In genomic region chr18:31478688-31479087, GRCh38 we compare ENCODE assay signal across 29 cellular contexts. TPM values are rescaled to one million over a fixed set of nuclear protein-coding genes. Genes with fewer than 3 reads are reported as not detected.
"Had no signal": no experiment of that assay in that cellular context is flagged by ENCODE, and none has a peak within 500 bp of the region (broad histone marks: within the 10 kb centered on the region; RNA-seq: fewer than 3 reads in every experiment).

No MANE protein-coding gene starts in this region.

- FAIRE-seq: urothelium cell line had no signal

- DNase-seq: stimulated activated CD4-positive, alpha-beta T cell treated with anti-CD3 and anti-CD28 coated beads, Interleukin-2, amount 100 ng/mL, for 48 hours; stimulated activated CD4-positive, alpha-beta T cell treated with anti-CD3 and anti-CD28 coated beads, Interleukin-4, amount 100 ng/mL, for 1 hour; stimulated activated CD4-positive, alpha-beta T cell treated with anti-CD3 and anti-CD28 coated beads, Interleukin-4, amount 100 ng/mL, for 24 hours; stimulated activated CD4-positive, alpha-beta T cell treated with anti-CD3 and anti-CD28 coated beads, Interleukin-4, amount 100 ng/mL, for 4 hours; stimulated activated CD8-positive, alpha-beta memory T cell treated with anti-CD3 and anti-CD28 coated beads, Interleukin-4, amount 100 ng/mL, for 48 hours; stimulated activated naive B cell treated with anti-CD40 and anti-IgM and Interleukin-4, amounts not matched to agents 10 μg/mL and 1 μg/mL and 100 μg/mL, for 72 hours; stimulated activated naive CD4-positive, alpha-beta T cell; stimulated activated naive CD4-positive, alpha-beta T cell treated with Interleukin-2 at 50 U/mL for 16 hours; stimulated activated naive CD8-positive, alpha-beta T cell treated with anti-CD3 and anti-CD28 coated beads, Interleukin-15, amount 100 ng/mL, for 72 hours; stimulated activated naive CD8-positive, alpha-beta T cell treated with anti-CD3 and anti-CD28 coated beads, Interleukin-15, Interleukin-2, amounts not matched to agents 100 U/mL and 50 U/mL, for 24 hours; stomach; substantia nigra; testis; thyroid gland; tibial artery; transverse colon; upper lobe of left lung; upper lobe of right lung; uterus had no signal

- H3K4me1 ChIP-seq: stomach, testis, thyroid gland, tibial artery, tibial nerve, transverse colon, upper lobe of left lung, upper lobe of right lung, uterus, vagina had no signal

- H3K4me1 Mint-ChIP-seq: stimulated activated effector memory CD8-positive, alpha-beta T cell treated with anti-CD3 and anti-CD28 coated beads, Interleukin-12 subunit alpha, Interleukin-12 subunit beta, amount 100 ng/mL, for 72 hours; stimulated activated memory B cell treated with anti-CD40 and anti-IgM and Interleukin-4, amounts not matched to agents 10 μg/mL and 1 μg/mL and 100 μg/mL, for 72 hours; stimulated activated naive B cell treated with anti-CD40 and anti-IgM and Interleukin-4, amounts not matched to agents 10 μg/mL and 1 μg/mL and 100 μg/mL, for 72 hours; stimulated activated naive CD8-positive, alpha-beta T cell treated with anti-CD3 and anti-CD28 coated beads, Interleukin-15, amount 100 ng/mL, for 72 hours had no signal

- H3K4me3 ChIP-seq: stomach, suprapubic skin, testis, thoracic aorta, thyroid gland, tibial artery, tibial nerve, transverse colon, upper lobe of left lung, upper lobe of right lung, uterus, vagina had no signal

- ATAC-seq: stimulated activated effector memory CD8-positive, alpha-beta T cell treated with anti-CD3 and anti-CD28 coated beads, Interleukin-12 subunit alpha, Interleukin-12 subunit beta, amount 100 ng/mL, for 72 hours; stimulated activated memory B cell treated with anti-CD40 and anti-IgM and Interleukin-4, amounts not matched to agents 10 μg/mL and 1 μg/mL and 100 μg/mL, for 72 hours; stimulated activated naive B cell treated with anti-CD40 and anti-IgM and Interleukin-4, amounts not matched to agents 10 μg/mL and 1 μg/mL and 100 μg/mL, for 72 hours; stimulated activated naive CD8-positive, alpha-beta T cell treated with anti-CD3 and anti-CD28 coated beads, Interleukin-15, amount 100 ng/mL, for 72 hours; stimulated activated naive CD8-positive, alpha-beta T cell treated with anti-CD3 and anti-CD28 coated beads, Interleukin-15, Interleukin-2, amounts not matched to agents 100 U/mL and 50 U/mL, for 24 hours; upper lobe of right lung had no signal

- H3K9me3 Mint-ChIP-seq: stimulated activated memory B cell treated with anti-CD40 and anti-IgM and Interleukin-4, amounts not matched to agents 10 μg/mL and 1 μg/mL and 100 μg/mL, for 72 hours; stimulated activated naive B cell treated with anti-CD40 and anti-IgM and Interleukin-4, amounts not matched to agents 10 μg/mL and 1 μg/mL and 100 μg/mL, for 72 hours; stimulated activated naive CD8-positive, alpha-beta T cell treated with anti-CD3 and anti-CD28 coated beads, Interleukin-15, amount 100 ng/mL, for 72 hours; stimulated activated naive CD8-positive, alpha-beta T cell treated with anti-CD3 and anti-CD28 coated beads, Interleukin-15, Interleukin-2, amounts not matched to agents 100 ng/mL and 50 ng/mL, for 24 hours; type B pancreatic cell had no signal

- H3K27me3 Mint-ChIP-seq: stimulated activated memory B cell treated with anti-CD40 and anti-IgM and Interleukin-4, amounts not matched to agents 10 μg/mL and 1 μg/mL and 100 μg/mL, for 72 hours; type B pancreatic cell had no signal

- H3K36me3 ChIP-seq: stomach, thoracic aorta, thyroid gland, tibial artery, tibial nerve, transverse colon, upper lobe of left lung, upper lobe of right lung, uterus had no signal

- H3K27me3 ChIP-seq: stomach, suprapubic skin, testis, thyroid gland, tibial artery, tibial nerve, transverse colon, upper lobe of left lung, upper lobe of right lung, uterus, vagina had no signal

- H3K9me3 ChIP-seq: stomach, suprapubic skin, testis, thoracic aorta, thyroid gland, tibial artery, tibial nerve, transverse colon, upper lobe of left lung, upper lobe of right lung, uterus, vagina had no signal

- H3K27ac Mint-ChIP-seq: stimulated activated effector memory CD8-positive, alpha-beta T cell treated with anti-CD3 and anti-CD28 coated beads, Interleukin-12 subunit alpha, Interleukin-12 subunit beta, amount 100 ng/mL, for 72 hours; stimulated activated memory B cell treated with anti-CD40 and anti-IgM and Interleukin-4, amounts not matched to agents 10 μg/mL and 1 μg/mL and 100 μg/mL, for 72 hours; stimulated activated naive B cell treated with anti-CD40 and anti-IgM and Interleukin-4, amounts not matched to agents 10 μg/mL and 1 μg/mL and 100 μg/mL, for 72 hours; stimulated activated naive CD8-positive, alpha-beta T cell treated with anti-CD3 and anti-CD28 coated beads, Interleukin-15, Interleukin-2, amounts not matched to agents 100 ng/mL and 50 ng/mL, for 24 hours; type B pancreatic cell had no signal

- H3K36me3 Mint-ChIP-seq: stimulated activated effector memory CD8-positive, alpha-beta T cell treated with anti-CD3 and anti-CD28 coated beads, Interleukin-12 subunit alpha, Interleukin-12 subunit beta, amount 100 ng/mL, for 72 hours; stimulated activated memory B cell treated with anti-CD40 and anti-IgM and Interleukin-4, amounts not matched to agents 10 μg/mL and 1 μg/mL and 100 μg/mL, for 72 hours; stimulated activated naive B cell treated with anti-CD40 and anti-IgM and Interleukin-4, amounts not matched to agents 10 μg/mL and 1 μg/mL and 100 μg/mL, for 72 hours; type B pancreatic cell had no signal

- H3K27ac ChIP-seq: stomach, suprapubic skin, testis, thoracic aorta, thyroid gland, tibial artery, tibial nerve, transverse colon, upper lobe of left lung, upper lobe of right lung, uterus, vagina had no signal

- H3K4me3 Mint-ChIP-seq: stimulated activated effector memory CD8-positive, alpha-beta T cell treated with anti-CD3 and anti-CD28 coated beads, Interleukin-12 subunit alpha, Interleukin-12 subunit beta, amount 100 ng/mL, for 72 hours; stimulated activated memory B cell treated with anti-CD40 and anti-IgM and Interleukin-4, amounts not matched to agents 10 μg/mL and 1 μg/mL and 100 μg/mL, for 72 hours; stimulated activated naive B cell treated with anti-CD40 and anti-IgM and Interleukin-4, amounts not matched to agents 10 μg/mL and 1 μg/mL and 100 μg/mL, for 72 hours; stimulated activated naive CD8-positive, alpha-beta T cell treated with anti-CD3 and anti-CD28 coated beads, Interleukin-15, amount 100 ng/mL, for 72 hours; stimulated activated naive CD8-positive, alpha-beta T cell treated with anti-CD3 and anti-CD28 coated beads, Interleukin-15, Interleukin-2, amounts not matched to agents 100 ng/mL and 50 ng/mL, for 24 hours; type B pancreatic cell had no signal

RNA-seq across cellular contexts. Expression of gene DSG3, which starts 31.1 kb away (rescaled TPM):
- total RNA-seq: subcutaneous adipose tissue, tibial nerve, upper lobe of left lung had no signal
